ENCODE assay signal across 9 cellular contexts in the genomic region with DNA sequence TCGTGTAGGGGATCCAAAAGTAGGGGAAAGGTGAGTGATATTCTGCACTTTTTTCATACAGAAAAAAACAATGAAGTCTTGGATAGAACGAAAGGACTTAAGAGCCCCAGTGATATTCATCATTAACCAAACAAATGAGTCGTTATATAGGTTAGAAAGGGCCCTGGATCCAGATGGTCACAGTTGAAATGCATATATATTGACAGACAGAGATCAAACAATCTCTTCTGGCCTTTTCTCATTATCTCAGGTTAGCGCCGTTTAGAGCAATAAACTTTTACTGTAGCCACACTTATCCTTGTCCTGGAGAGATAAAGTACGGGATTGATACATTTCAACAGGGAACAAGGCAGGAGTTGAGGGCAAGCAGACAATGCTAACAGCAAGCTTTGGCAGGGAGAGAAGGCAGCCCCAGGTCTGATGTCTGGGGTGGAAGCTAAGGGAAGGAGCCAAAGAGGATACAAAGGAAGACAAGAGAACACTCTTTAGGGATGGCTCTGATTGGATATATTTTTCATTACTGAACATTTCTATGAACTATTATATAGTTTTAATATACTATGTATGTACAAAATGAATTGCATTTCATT.
"Had no signal": no experiment of that assay in that cellular context is flagged by ENCODE, and none has a peak within 500 bp of the region (broad histone marks: within the 10 kb centered on the region; RNA-seq: fewer than 3 reads in every experiment).

No MANE protein-coding gene starts in this region.

- H3K4me3 ChIP-seq: dorsolateral prefrontal cortex, sigmoid colon had no signal

- H3K27ac Mint-ChIP-seq: activated B cell treated with CpG ODN at 0.5 μM for 24 hours; activated naive CD4-positive, alpha-beta T cell treated with anti-CD3 and anti-CD28 coated beads, Interleukin-2, amount 50 U/mL, for 24 hours; natural killer cell; stimulated activated naive CD8-positive, alpha-beta T cell treated with anti-CD3 and anti-CD28 coated beads, Interleukin-15, Interleukin-2, amounts not matched to agents 100 ng/mL and 50 ng/mL, for 24 hours; T-helper 17 cell had no signal

- H3K27ac ChIP-seq: sigmoid colon had no signal

- DNase-seq: activated B cell treated with CpG ODN at 0.5 μM for 24 hours; activated CD4-positive, alpha-beta T cell treated with anti-CD3 and anti-CD28 coated beads, Interleukin-2, amount 50 U/mL, for 1 hour; dorsolateral prefrontal cortex; natural killer cell; sigmoid colon; stimulated activated CD4-positive, alpha-beta T cell treated with anti-CD3 and anti-CD28 coated beads, Interleukin-12 subunit alpha, Interleukin-12 subunit beta, amount 100 ng/mL, for 4 hours; T-helper 17 cell had no signal

- H3K4me3 Mint-ChIP-seq: activated B cell treated with CpG ODN at 0.5 μM for 24 hours; activated naive CD4-positive, alpha-beta T cell treated with anti-CD3 and anti-CD28 coated beads, Interleukin-2, amount 50 U/mL, for 24 hours; natural killer cell; stimulated activated naive CD8-positive, alpha-beta T cell treated with anti-CD3 and anti-CD28 coated beads, Interleukin-15, Interleukin-2, amounts not matched to agents 100 ng/mL and 50 ng/mL, for 24 hours; T-helper 17 cell had no signal

- H3K9me3 Mint-ChIP-seq: activated B cell treated with CpG ODN at 0.5 μM for 24 hours; activated naive CD4-positive, alpha-beta T cell treated with anti-CD3 and anti-CD28 coated beads, Interleukin-2, amount 50 U/mL, for 24 hours; natural killer cell; stimulated activated naive CD8-positive, alpha-beta T cell treated with anti-CD3 and anti-CD28 coated beads, Interleukin-15, Interleukin-2, amounts not matched to agents 100 ng/mL and 50 ng/mL, for 24 hours had no signal

- H3K27me3 ChIP-seq: dorsolateral prefrontal cortex, sigmoid colon had no signal

- H3K36me3 Mint-ChIP-seq: activated naive CD4-positive, alpha-beta T cell treated with anti-CD3 and anti-CD28 coated beads, Interleukin-2, amount 50 U/mL, for 24 hours; natural killer cell had no signal

- H3K4me1 ChIP-seq: sigmoid colon had no signal

- H3K4me1 Mint-ChIP-seq: activated B cell treated with CpG ODN at 0.5 μM for 24 hours; activated naive CD4-positive, alpha-beta T cell treated with anti-CD3 and anti-CD28 coated beads, Interleukin-2, amount 50 U/mL, for 24 hours; natural killer cell had no signal

- H3K9me3 ChIP-seq: sigmoid colon had no signal
